In genomic region chr7:135684699-135685098, GRCh38 we compare ENCODE assay signal across 1 cellular context.
TF ChIP-seq lines count a peak whose summit lies in the region.

No MANE protein-coding gene starts in this region.

TF ChIP-seq in endothelial cell of umbilical vein, 7 proteins besides CTCF, POLR2A, EP300 and RAD21 (continued from another document):
- TF ChIP-seq MAX (IDR thresholded peaks at IDR 0.05; ENCODE audit: insufficient read depth, insufficient read length), result no peak
- TF ChIP-seq POLR2AphosphoS5 (IDR thresholded peaks at IDR 0.05; ENCODE audit: insufficient read depth, low read depth, low read length), result no peak
- TF ChIP-seq GATA2 (IDR thresholded peaks at IDR 0.05; ENCODE audit: insufficient read depth, insufficient read length, low read depth, low read length), result no peak
- TF ChIP-seq FOS (IDR thresholded peaks at IDR 0.05; ENCODE audit: borderline replicate concordance, insufficient read depth, low read length), result no peak
- TF ChIP-seq EZH2 (IDR thresholded peaks at IDR 0.05; ENCODE audit: borderline replicate concordance, low read depth, low read length, severe bottlenecking), result no peak
